10 cellular contexts compared by ENCODE assay signal in the genomic region with DNA sequence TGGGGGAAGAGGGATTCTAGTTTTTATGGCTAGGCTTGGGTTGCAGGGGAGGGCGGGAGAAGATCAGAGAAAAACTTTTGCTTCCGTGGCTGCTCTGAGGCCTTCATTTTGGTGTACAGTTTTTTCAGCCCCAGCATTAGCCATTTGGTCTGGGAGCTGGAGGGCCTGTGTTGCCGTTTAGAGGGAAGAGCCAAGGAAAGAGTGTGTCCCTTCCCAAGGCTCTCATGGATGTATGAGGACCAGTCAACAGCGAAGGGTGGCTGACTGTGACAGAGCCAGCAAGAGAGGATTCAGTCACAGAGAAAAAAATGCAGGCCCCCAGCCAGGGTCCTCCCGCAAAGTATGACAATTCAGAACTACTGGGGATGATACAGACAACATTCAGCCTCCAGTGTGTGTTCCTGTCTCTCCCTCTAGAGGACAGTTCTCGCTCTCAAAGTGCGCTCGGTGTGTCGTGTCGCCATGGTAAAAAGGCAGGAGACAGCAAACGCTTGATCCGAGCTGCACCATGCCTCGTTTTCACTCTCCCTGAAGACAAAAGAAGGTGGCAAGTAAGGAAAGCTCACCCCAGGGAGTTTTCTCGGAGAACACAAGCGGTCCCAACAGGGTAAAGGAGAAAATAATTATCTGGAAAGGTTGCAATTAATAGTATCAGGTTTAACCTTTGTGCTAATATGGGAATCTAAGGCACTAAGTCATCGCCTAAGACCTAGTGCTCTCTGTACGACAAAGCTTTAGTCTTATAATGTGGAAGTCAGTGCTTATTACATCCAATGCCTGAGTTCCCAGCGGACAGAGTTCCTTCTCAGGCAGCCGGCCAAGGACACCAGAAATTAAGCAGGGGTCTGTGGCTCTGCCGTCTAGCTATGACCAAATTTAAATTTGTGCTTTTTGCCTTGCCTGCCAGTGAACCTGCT.
DNase-seq lines count a peak whose midpoint lies in the region; ATAC-seq, FAIRE-seq and TF ChIP-seq lines count a peak whose summit lies in the region.
"Had no signal": no experiment of that assay in that cellular context is flagged by ENCODE, and none has a peak within 500 bp of the region (broad histone marks: within the 10 kb centered on the region; RNA-seq: fewer than 3 reads in every experiment).

No MANE protein-coding gene starts in this region.

- no peak overlapping the region for H3K9ac ChIP-seq in H1 (replicated peaks in 1 of 4; ENCODE audit: extremely low read depth in 1 of 4, low read depth in 3 of 4, low read length in 3 of 4)

- WGBS in H1 (ENCODE audit: extremely low coverage in 1 of 2, insufficient coverage in 1 of 2, insufficient read length in 1 of 2, insufficient replicate concordance in 2 of 2, low coverage in 1 of 2, low lambda C conversion rate in 2 of 2, missing lambda C conversion rate in 1 of 2), 2 experiments, result 51% methylated on average over 20 of the region's 20 CpGs; no CpG with 5 or more reads in 1 of the 2 experiments
- 56 to 57% methylated on average over 20 of the region's 20 CpGs for WGBS in lower leg skin, 2 donors

- DNase-seq in SHP77 (lab: John Stamatoyannopoulos, UW), result peak; percentile 47 to 63
- no peak for DNase-seq in SHP77 treated with DMSO at 0.1 percent for 48 hours (lab: John Stamatoyannopoulos, UW)
- DNase-seq in H1 (ENCODE audit: low read depth in 1 of 2, low spot score in 2 of 2), result peak; percentile 31 to 60
- peak; percentile 32 to 86 for DNase-seq in lower leg skin (ENCODE audit: low spot score in 2 of 2)
- DNase-seq in upper lobe of right lung, result no peak
- DNase-seq in dedifferentiated amniotic fluid mesenchymal stem cell (ENCODE audit: extremely low spot score), result no peak
- no peak for DNase-seq in T-helper 1 cell
- no peak for DNase-seq in OCI-LY7 (ENCODE audit: low spot score)
- DNase-seq: CD8-positive, alpha-beta T cell had no signal

- H3K27ac ChIP-seq in H1 (ENCODE audit: low read depth, low read length) (no peak overlapping the region), upper lobe of right lung (no peak overlapping the region), OCI-LY7 (ENCODE audit: low read depth, low read length, poor library complexity, severe bottlenecking) (no peak overlapping the region)
- H3K27ac ChIP-seq: SK-N-MC had no signal

- no peak overlapping the region for H3K4ac ChIP-seq in H1 (replicated peaks; ENCODE audit: insufficient read length, low read depth, low read length)

- H3K36me3 ChIP-seq in H1 (ENCODE audit: control insufficient read depth in 2 of 4, insufficient read depth in 4 of 4, low read length in 3 of 4) (no peaks in the 10 kb centered on the region), upper lobe of right lung (no peaks in the 10 kb centered on the region), OCI-LY7 (ENCODE audit: insufficient read depth, low read length) (no peaks in the 10 kb centered on the region)

- H4K20me1 ChIP-seq in H1 (replicated peaks in 1 of 2; ENCODE audit: control insufficient read depth in 1 of 2, insufficient read depth in 2 of 2, low read length in 2 of 2) (no peaks in the 10 kb centered on the region), OCI-LY7 (ENCODE audit: insufficient read depth, low read length) (no peaks in the 10 kb centered on the region)

- H3K14ac ChIP-seq in H1 (ENCODE audit: insufficient read length), result no peak overlapping the region

- no peak overlapping the region for H4K5ac ChIP-seq in H1 (ENCODE audit: insufficient read length, low read depth, low read length)

- H4K8ac ChIP-seq in H1 (ENCODE audit: extremely low read depth, insufficient read depth, low read length), result no peak overlapping the region

- no peak overlapping the region for H3K56ac ChIP-seq in H1 (replicated peaks; ENCODE audit: insufficient read length, low read depth, low read length)

- no peak for TF ChIP-seq POLR2A in H1 (IDR thresholded peaks at IDR 0.05; ENCODE audit: control extremely low read depth in 1 of 2, low read depth in 2 of 2, low read length in 2 of 2)
- TF ChIP-seq POLR2A in lower leg skin (IDR thresholded peaks at IDR 0.05), result no peak

- H3K79me2 ChIP-seq in H1 (ENCODE audit: control insufficient read depth in 1 of 2, insufficient read depth in 2 of 2, low read length in 2 of 2), result no peaks in the 10 kb centered on the region
- H3K79me2 ChIP-seq in OCI-LY7 (ENCODE audit: insufficient read depth, low read depth, low read length), result no peaks in the 10 kb centered on the region

- FAIRE-seq in H1 (lab: Jason Lieb, UNC), result peak; percentile 79

- H2AFZ ChIP-seq in H1 (ENCODE audit: low read length), result peak overlapping the region; percentile 72
- H2AFZ ChIP-seq in OCI-LY7 (ENCODE audit: low read length), result no peak overlapping the region

- H2BK12ac ChIP-seq in H1 (ENCODE audit: low read depth, low read length), result peak overlapping the region; percentile 84; the same call in 1 of the 2 replicates

- H3K23ac ChIP-seq in H1 (ENCODE audit: insufficient read length), result no peak overlapping the region

- H4K91ac ChIP-seq in H1 (replicated peaks; ENCODE audit: insufficient read length, low read length), result no peak overlapping the region

- H3K4me1 ChIP-seq in H1 (replicated peaks in 1 of 4; ENCODE audit: control insufficient read depth in 3 of 4, insufficient read depth in 4 of 4, low read length in 3 of 4), result peaks cover 0 to 4% (median 2%) of the 10 kb centered on the region in 4 experiments; a peak in 5 of 7 replicates
- no peaks in the 10 kb centered on the region for H3K4me1 ChIP-seq in upper lobe of right lung
- H3K4me1 ChIP-seq in OCI-LY7 (ENCODE audit: insufficient read depth, low read length, poor library complexity, severe bottlenecking), result no peaks in the 10 kb centered on the region

- H3K9me2 ChIP-seq in OCI-LY7 (ENCODE audit: insufficient read depth, low read length), result no peaks in the 10 kb centered on the region

- no peak overlapping the region for H2BK15ac ChIP-seq in H1 (ENCODE audit: low read length)

- H2BK5ac ChIP-seq in H1 (ENCODE audit: low read depth, low read length), result no peak overlapping the region

- TF ChIP-seq RAD21 in H1 (IDR thresholded peaks at IDR 0.05 in 1 of 2, conservative IDR thresholded peaks at IDR 0.05 in 1 of 2; ENCODE audit: low read depth in 2 of 2, low read length in 2 of 2), result peak; percentile 67 to 71

- POLR2A ChIA-PET in H1 (lab: Charles Lee; ENCODE audit: partially characterized antibody), result interaction anchor here (1.9 kb wide), 1 partner anchor 11 kb away, joined by 5 read pairs; no protein-coding TSS in a partner anchor
- POLR2A ChIA-PET in OCI-LY7 (lab: Charles Lee), result interaction anchor here (0.6 kb wide), 1 partner anchor 23 kb away, joined by 3 read pairs; no protein-coding TSS in a partner anchor

- CTCF ChIA-PET in H1 (lab: Charles Lee; ENCODE audit: partially characterized antibody) (interaction anchor here (0.5 to 2.9 kb wide), 31 partner anchors 8 to 422 kb away, joined by 3 to 20 read pairs (median 3); no protein-coding TSS in a partner anchor), OCI-LY7 (lab: Charles Lee; ENCODE audit: unreplicated experiment) (no interaction called here)

- ATAC-seq in upper lobe of right lung, result no peak
- ATAC-seq: CD8-positive, alpha-beta T cell had no signal

- no peaks in the 10 kb centered on the region for H3K23me2 ChIP-seq in H1 (ENCODE audit: low read depth, low read length)

- H2AK5ac ChIP-seq in H1 (ENCODE audit: low read depth, low read length), result no peak overlapping the region

- no peak for TF ChIP-seq EP300 in H1 (IDR thresholded peaks at IDR 0.05; ENCODE audit: borderline replicate concordance in 1 of 2, low read depth in 2 of 2, low read length in 2 of 2)

- no peak overlapping the region for H3K4me3 ChIP-seq in H1 (ENCODE audit: extremely low read depth in 1 of 4, insufficient read depth in 2 of 4, low read depth in 3 of 4, low read length in 4 of 4)
- H3K4me3 ChIP-seq in lower leg skin (ENCODE audit: low read depth, poor library complexity, severe bottlenecking), result no peak overlapping the region
- H3K4me3 ChIP-seq in upper lobe of right lung, result no peak overlapping the region
- H3K4me3 ChIP-seq in OCI-LY7 (ENCODE audit: low read depth, low read length, poor library complexity, severe bottlenecking), result no peak overlapping the region
- H3K4me3 ChIP-seq: SK-N-MC had no signal

- no peaks in the 10 kb centered on the region for H3K27me3 ChIP-seq in H1 (replicated peaks in 1 of 4; ENCODE audit: control insufficient read depth in 3 of 4, extremely low read depth in 1 of 4, insufficient read depth in 3 of 4, low read length in 3 of 4)
- H3K27me3 ChIP-seq in upper lobe of right lung, result no peaks in the 10 kb centered on the region

- no TSS peak for BruUV-seq in OCI-LY7 (replicated peaks; lab: Mats Ljungman, UMichigan)

- H3K18ac ChIP-seq in H1 (ENCODE audit: extremely low read depth, low read length), result no peak overlapping the region

- peak; percentile 52 to 74 (median 63) for TF ChIP-seq CTCF in H1 (IDR thresholded peaks at IDR 0.05; ENCODE audit: control extremely low read depth in 1 of 3, insufficient read depth in 1 of 3, low read depth in 1 of 3, low read length in 3 of 3)
- no peak for TF ChIP-seq CTCF in lower leg skin (IDR thresholded peaks at IDR 0.05)
- peak; percentile 18 for TF ChIP-seq CTCF in upper lobe of right lung (IDR thresholded peaks at IDR 0.05)
- TF ChIP-seq CTCF in OCI-LY7 (conservative IDR thresholded peaks at IDR 0.05; ENCODE audit: low read length), result no peak

- intact Hi-C loops in lower leg skin (cut with DNase I; ENCODE audit: low total_unique reads) (no loop called here), upper lobe of right lung (cut with DNase I) (no loop called here), OCI-LY7 (cut with micrococcal nuclease; ENCODE audit: unreplicated experiment) (no loop called here)

- H3K79me1 ChIP-seq in H1 (ENCODE audit: low read depth, low read length), result no peaks in the 10 kb centered on the region

- H3K4me2 ChIP-seq in H1 (ENCODE audit: insufficient read depth in 1 of 2, low read depth in 2 of 2, low read length in 2 of 2) (no peak overlapping the region; a peak in 1 of 4 replicates), OCI-LY7 (ENCODE audit: low read length) (no peak overlapping the region)

- H2BK20ac ChIP-seq in H1 (ENCODE audit: low read length), result no peak overlapping the region

- no peaks in the 10 kb centered on the region for H3K9me3 ChIP-seq in H1 (ENCODE audit: insufficient read depth in 2 of 2, low read depth in 1 of 2, low read length in 1 of 2)
- H3K9me3 ChIP-seq in upper lobe of right lung, result no peaks in the 10 kb centered on the region
- H3K9me3 ChIP-seq in OCI-LY7 (ENCODE audit: low read length), result no peaks in the 10 kb centered on the region

- H2BK120ac ChIP-seq in H1 (replicated peaks; ENCODE audit: low read depth, low read length), result no peak overlapping the region

TF ChIP-seq in H1, 55 proteins besides CTCF, POLR2A, EP300 and RAD21 (continues in another document):
- TF ChIP-seq RXRA (IDR thresholded peaks at IDR 0.05; ENCODE audit: insufficient read depth, low read depth, low read length), result no peak
- TF ChIP-seq, protein P1, sequence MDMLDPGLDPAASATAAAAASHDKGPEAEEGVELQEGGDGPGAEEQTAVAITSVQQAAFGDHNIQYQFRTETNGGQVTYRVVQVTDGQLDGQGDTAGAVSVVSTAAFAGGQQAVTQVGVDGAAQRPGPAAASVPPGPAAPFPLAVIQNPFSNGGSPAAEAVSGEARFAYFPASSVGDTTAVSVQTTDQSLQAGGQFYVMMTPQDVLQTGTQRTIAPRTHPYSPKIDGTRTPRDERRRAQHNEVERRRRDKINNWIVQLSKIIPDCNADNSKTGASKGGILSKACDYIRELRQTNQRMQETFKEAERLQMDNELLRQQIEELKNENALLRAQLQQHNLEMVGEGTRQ (IDR thresholded peaks at IDR 0.05; ENCODE audit: low read length), result no peak

Comparison
In these comparisons a context has a peak if more than half of its experiments do, and no peak if none do; other contexts are left out.
1. DNase-seq: peak in SHP77 (2 of 2), H1 (2 of 2) and lower leg skin (2 of 2); none in SHP77 treated with DMSO at 0.1 percent for 48 hours (single experiment), upper lobe of right lung (single experiment), dedifferentiated amniotic fluid mesenchymal stem cell (single experiment), T-helper 1 cell (0 of 5) and OCI-LY7 (single experiment).
2. CTCF ChIP-seq: peak in H1 (3 of 3) and upper lobe of right lung (single experiment); none in lower leg skin (0 of 3) and OCI-LY7 (single experiment).